21 cellular contexts compared by ENCODE assay signal in genomic region chr1:221154932-221155331, GRCh38.
DNase-seq lines count a peak whose midpoint lies in the region; ATAC-seq, FAIRE-seq and TF ChIP-seq lines count a peak whose summit lies in the region.
"Had no signal": no experiment of that assay in that cellular context is flagged by ENCODE, and none has a peak within 500 bp of the region (broad histone marks: within the 10 kb centered on the region; RNA-seq: fewer than 3 reads in every experiment).

No MANE protein-coding gene starts in this region.

- no peaks in the 10 kb centered on the region for H3K4me1 ChIP-seq in trophoblast cell (ENCODE audit: control insufficient read depth in 1 of 2, insufficient read depth in 2 of 2, low read length in 2 of 2)
- H3K4me1 ChIP-seq in pancreas: peaks cover 0 to 5% (median 0%) of the 10 kb centered on the region in 3 donors
- H3K4me1 ChIP-seq: BE2C had no signal

- H3K27ac ChIP-seq in trophoblast cell (ENCODE audit: low read depth, low read length): no peak overlapping the region
- no peak overlapping the region for H3K27ac ChIP-seq in pancreas

- TF ChIP-seq CTCF in fibroblast of pulmonary artery (IDR thresholded peaks at IDR 0.05; ENCODE audit: low read length, missing control alignments): no peak
- TF ChIP-seq CTCF in omental fat pad (IDR thresholded peaks at IDR 0.05): no peak
- no peak for TF ChIP-seq CTCF in pancreas (IDR thresholded peaks at IDR 0.05)

- H3K4me3 Mint-ChIP-seq in activated CD4-positive, alpha-beta T cell treated with anti-CD3 and anti-CD28 coated beads, Interleukin-2, amount 10 ng/mL, durations not matched to agents 24 days and 14 days: no peak overlapping the region
- H3K4me3 Mint-ChIP-seq: CD4-positive, CD25-positive, alpha-beta regulatory T cell; CD8-positive, alpha-beta memory T cell; GM23338 had no signal

- no CpG with 5 or more reads among the region's 1 CpG for WGBS in trophoblast cell (ENCODE audit: extremely low coverage, insufficient coverage, insufficient read length)
- WGBS in pancreas, 2 donors: 79 to 84% methylated on average over 1 of the region's 1 CpG

- no peak overlapping the region for H2AK5ac ChIP-seq in trophoblast cell (ENCODE audit: low read length)

- no peaks in the 10 kb centered on the region for H3K27me3 ChIP-seq in trophoblast cell (ENCODE audit: insufficient read depth, low read length)
- no peaks in the 10 kb centered on the region for H3K27me3 ChIP-seq in pancreas
- H3K27me3 ChIP-seq: BE2C had no signal

- no peak overlapping the region for H3K27ac Mint-ChIP-seq in activated CD4-positive, alpha-beta T cell treated with anti-CD3 and anti-CD28 coated beads, Interleukin-2, amount 10 ng/mL, durations not matched to agents 24 days and 14 days
- H3K27ac Mint-ChIP-seq: CD4-positive, CD25-positive, alpha-beta regulatory T cell; CD8-positive, alpha-beta memory T cell; GM23338 had no signal

- no peak overlapping the region for H3K23ac ChIP-seq in trophoblast cell (ENCODE audit: low read length)

- no peak overlapping the region for H2BK5ac ChIP-seq in trophoblast cell (ENCODE audit: low read depth, low read length, poor library complexity)

- H4K91ac ChIP-seq in trophoblast cell (ENCODE audit: low read depth, low read length): no peak overlapping the region

- H3K36me3 Mint-ChIP-seq in activated CD4-positive, alpha-beta T cell treated with anti-CD3 and anti-CD28 coated beads, Interleukin-2, amount 10 ng/mL, durations not matched to agents 24 days and 14 days (ENCODE audit: low read depth): no peaks in the 10 kb centered on the region
- H3K36me3 Mint-ChIP-seq: CD4-positive, CD25-positive, alpha-beta regulatory T cell; CD8-positive, alpha-beta memory T cell had no signal

- no peak for FAIRE-seq in pancreas (lab: Jason Lieb, UNC)
- FAIRE-seq: H54, HTR-8/SVneo had no signal

- H3K4me2 ChIP-seq in trophoblast cell (ENCODE audit: low read length): no peak overlapping the region
- H3K4me2 ChIP-seq: GM23338 had no signal

- no peak overlapping the region for H2BK12ac ChIP-seq in trophoblast cell (ENCODE audit: low read length)

- no peak overlapping the region for H3K14ac ChIP-seq in trophoblast cell (ENCODE audit: low read length)

- DNase-seq in activated CD4-positive, alpha-beta T cell treated with anti-CD3 and anti-CD28 coated beads, Interleukin-2, amount 10 ng/mL, durations not matched to agents 24 days and 14 days: peak; percentile 24
- no peak for DNase-seq in activated CD4-positive, alpha-beta T cell treated with anti-CD3 and anti-CD28 coated beads, Interleukin-2, amount 50 U/mL, for 48 hours
- DNase-seq in fibroblast of pulmonary artery (ENCODE audit: low read depth) (peak; percentile 24), trophoblast cell (no peak), SIG-M5 (lab: John Stamatoyannopoulos, UW) (no peak), omental fat pad (ENCODE audit: low spot score) (no peak), pancreas (no peak)
- DNase-seq: 8988T; BE2C; C1 segment of cervical spinal cord; CD4-positive, CD25-positive, alpha-beta regulatory T cell; CD8-positive, alpha-beta memory T cell; COR-L47; DMS153; DMS79; GF-D8; IMR-90 had no signal

- no peak overlapping the region for H3K18ac ChIP-seq in trophoblast cell (ENCODE audit: low read length)

- peak overlapping the region; percentile 10 for H3K9ac ChIP-seq in trophoblast cell (ENCODE audit: low read length)

- H3K4ac ChIP-seq in trophoblast cell (ENCODE audit: low read depth, low read length): no peak overlapping the region

- H3K4me3 ChIP-seq in fibroblast of pulmonary artery (replicated peaks; ENCODE audit: low read depth, low read length) (no peak overlapping the region), trophoblast cell (ENCODE audit: low read depth, low read length) (no peak overlapping the region), pancreas (no peak overlapping the region)
- H3K4me3 ChIP-seq: GM23338 had no signal

- intact Hi-C loops in activated CD4-positive, alpha-beta T cell treated with anti-CD3 and anti-CD28 coated beads, Interleukin-2, amount 10 ng/mL, durations not matched to agents 24 days and 14 days (cut with micrococcal nuclease): no loop called here
- intact Hi-C loops in pancreas (cut with DNase I): no loop called here

- no peak overlapping the region for H4K8ac ChIP-seq in trophoblast cell (ENCODE audit: low read depth, low read length)

- no peaks in the 10 kb centered on the region for H3K9me3 Mint-ChIP-seq in activated CD4-positive, alpha-beta T cell treated with anti-CD3 and anti-CD28 coated beads, Interleukin-2, amount 10 ng/mL, durations not matched to agents 24 days and 14 days
- H3K9me3 Mint-ChIP-seq: GM23338 had no signal

- H2AFZ ChIP-seq in trophoblast cell (ENCODE audit: insufficient read depth, low read length, poor library complexity): no peak overlapping the region

- no peaks in the 10 kb centered on the region for H3K9me3 ChIP-seq in trophoblast cell (ENCODE audit: insufficient read depth, low read depth, low read length)
- H3K9me3 ChIP-seq in pancreas: no peaks in the 10 kb centered on the region
- H3K9me3 ChIP-seq: BE2C had no signal

- no peaks in the 10 kb centered on the region for H3K79me1 ChIP-seq in trophoblast cell (ENCODE audit: low read length)

- no peak overlapping the region for H4K12ac ChIP-seq in trophoblast cell (ENCODE audit: low read depth, low read length)

- ATAC-seq in omental fat pad (ENCODE audit: low FRiP score): no peak
- no peak for ATAC-seq in pancreas
- ATAC-seq: GM23338, HCT116 had no signal

- no peaks in the 10 kb centered on the region for H3K79me2 ChIP-seq in trophoblast cell (ENCODE audit: control insufficient read depth, insufficient read depth, low read length, poor library complexity)

- no peaks in the 10 kb centered on the region for H3K36me3 ChIP-seq in trophoblast cell (ENCODE audit: control insufficient read depth in 1 of 2, insufficient read depth in 2 of 2, low read length in 2 of 2)
- H3K36me3 ChIP-seq in pancreas: no peaks in the 10 kb centered on the region
- H3K36me3 ChIP-seq: BE2C had no signal

- H3K27me3 Mint-ChIP-seq in activated CD4-positive, alpha-beta T cell treated with anti-CD3 and anti-CD28 coated beads, Interleukin-2, amount 10 ng/mL, durations not matched to agents 24 days and 14 days: no peaks in the 10 kb centered on the region
- H3K27me3 Mint-ChIP-seq: CD4-positive, CD25-positive, alpha-beta regulatory T cell had no signal

- H2BK120ac ChIP-seq in trophoblast cell (ENCODE audit: insufficient read depth, low read length, poor library complexity): no peak overlapping the region

- no peaks in the 10 kb centered on the region for H3K4me1 Mint-ChIP-seq in activated CD4-positive, alpha-beta T cell treated with anti-CD3 and anti-CD28 coated beads, Interleukin-2, amount 10 ng/mL, durations not matched to agents 24 days and 14 days
- H3K4me1 Mint-ChIP-seq: CD4-positive, CD25-positive, alpha-beta regulatory T cell; CD8-positive, alpha-beta memory T cell; GM23338 had no signal

Comparison
In these comparisons a context has a peak if more than half of its experiments do, and no peak if none do; other contexts are left out.
1. DNase-seq: peak in activated CD4-positive, alpha-beta T cell treated with anti-CD3 and anti-CD28 coated beads, Interleukin-2, amount 10 ng/mL, durations not matched to agents 24 days and 14 days (single experiment) and fibroblast of pulmonary artery (single experiment); none in activated CD4-positive, alpha-beta T cell treated with anti-CD3 and anti-CD28 coated beads, Interleukin-2, amount 50 U/mL, for 48 hours (0 of 2), trophoblast cell (0 of 2), SIG-M5 (single experiment), omental fat pad (single experiment) and pancreas (0 of 6).